ENCODE assay signal across 17 cellular contexts in genomic region chr14:81147140-81147897, GRCh38.
DNase-seq lines count a peak whose midpoint lies in the region; ATAC-seq and TF ChIP-seq lines count a peak whose summit lies in the region.
"Had no signal": no experiment of that assay in that cellular context is flagged by ENCODE, and none has a peak within 500 bp of the region (broad histone marks: within the 10 kb centered on the region; RNA-seq: fewer than 3 reads in every experiment).

No MANE protein-coding gene starts in this region.

- CTCF ChIA-PET in A673 (lab: Charles Lee) = interaction anchor here (0.5 to 0.6 kb wide), 2 partner anchors 32 to 68 kb away, joined by 3 to 4 read pairs; no protein-coding TSS in a partner anchor

- TF ChIP-seq POLR2A in esophagus squamous epithelium (IDR thresholded peaks at IDR 0.05) = no peak

- H3K9me2 ChIP-seq in DOHH2 (replicated peaks; ENCODE audit: control insufficient read depth, low read length) = no peaks in the 10 kb centered on the region

- no TSS peak for BruUV-seq in A673 (replicated peaks; lab: Mats Ljungman, UMichigan)

- H3K36me3 Mint-ChIP-seq in T-helper 2 cell treated with Interferon-gamma antibody and Interleukin-4, amounts not matched to agents 5 μg/mL and 100 μg/mL, for 36 hours (ENCODE audit: low read depth) = no peaks in the 10 kb centered on the region
- H3K36me3 Mint-ChIP-seq: mesothelial cell of epicardium had no signal

- no peaks in the 10 kb centered on the region for H3K27me3 Mint-ChIP-seq in T-helper 2 cell treated with Interferon-gamma antibody and Interleukin-4, amounts not matched to agents 5 μg/mL and 100 μg/mL, for 36 hours (ENCODE audit: low read depth)

- intact Hi-C loops in esophagus squamous epithelium (cut with DNase I) (no loop called here), mucosa of descending colon (cut with DNase I, micrococcal nuclease) (no loop called here), A673 (cut with micrococcal nuclease; ENCODE audit: unreplicated experiment) (no loop called here)

- peak overlapping the region; percentile 56 for H3K27ac ChIP-seq in DOHH2 (ENCODE audit: low read depth, low read length)
- no peak overlapping the region for H3K27ac ChIP-seq in esophagus squamous epithelium
- H3K27ac ChIP-seq in A673 (ENCODE audit: low read depth, low read length, poor library complexity, severe bottlenecking) = no peak overlapping the region
- H3K27ac ChIP-seq: colonic mucosa, prostate gland had no signal

- TF ChIP-seq CTCF in DOHH2 (IDR thresholded peaks at IDR 0.05; ENCODE audit: low read depth, low read length, poor library complexity, severe bottlenecking) = no peak
- TF ChIP-seq CTCF in esophagus squamous epithelium (IDR thresholded peaks at IDR 0.05) = no peak
- TF ChIP-seq CTCF in mucosa of descending colon (IDR thresholded peaks at IDR 0.05) = no peak
- TF ChIP-seq CTCF in A673 (conservative IDR thresholded peaks at IDR 0.05; ENCODE audit: low read depth, low read length) = no peak

- peak; percentile 91 for DNase-seq in NCI-H1694 (lab: John Stamatoyannopoulos, UW)
- DNase-seq in esophagus squamous epithelium (lab: John Stamatoyannopoulos, UW) = no peak
- DNase-seq in mucosa of descending colon = no peak
- DNase-seq in T-helper 2 cell treated with Interferon-gamma antibody and Interleukin-4, amounts not matched to agents 5 μg/mL and 100 μg/mL, for 36 hours (ENCODE audit: low spot score) = no peak
- no peak for DNase-seq in A673 (ENCODE audit: low spot score)
- DNase-seq: amniotic stem cell; colonic mucosa; NCI-H2107; stimulated activated CD4-positive, alpha-beta T cell treated with anti-CD3 and anti-CD28 coated beads, Interleukin-2, amount 100 ng/mL, for 24 hours; stimulated activated naive CD4-positive, alpha-beta T cell; T1000 had no signal

- no peaks in the 10 kb centered on the region for H3K36me3 ChIP-seq in DOHH2 (ENCODE audit: control insufficient read depth, low read length)
- H3K36me3 ChIP-seq in esophagus squamous epithelium = no peaks in the 10 kb centered on the region
- no peaks in the 10 kb centered on the region for H3K36me3 ChIP-seq in mucosa of descending colon (ENCODE audit: low read depth)
- no peaks in the 10 kb centered on the region for H3K36me3 ChIP-seq in A673 (ENCODE audit: insufficient read depth, low read length, poor library complexity, severe bottlenecking)
- H3K36me3 ChIP-seq: colonic mucosa, prostate gland had no signal

- POLR2A ChIA-PET in A673 (lab: Charles Lee; ENCODE audit: low non-redundant PET) = no interaction called here

- H4K20me1 ChIP-seq in DOHH2 (ENCODE audit: control insufficient read depth, insufficient read depth, low read depth, low read length) = no peaks in the 10 kb centered on the region

- peaks cover 5% of the 10 kb centered on the region; the same call in 1 of the 2 replicates for H3F3A ChIP-seq in DOHH2 (ENCODE audit: control insufficient read depth, insufficient read depth)

- no peak overlapping the region for H3K27ac Mint-ChIP-seq in T-helper 2 cell treated with Interferon-gamma antibody and Interleukin-4, amounts not matched to agents 5 μg/mL and 100 μg/mL, for 36 hours
- H3K27ac Mint-ChIP-seq: mesothelial cell of epicardium had no signal

- no peaks in the 10 kb centered on the region for H3K9me3 ChIP-seq in DOHH2 (ENCODE audit: control insufficient read depth, insufficient read depth, low read length)
- no peaks in the 10 kb centered on the region for H3K9me3 ChIP-seq in esophagus squamous epithelium
- H3K9me3 ChIP-seq in mucosa of descending colon = no peaks in the 10 kb centered on the region
- H3K9me3 ChIP-seq in A673 (ENCODE audit: low read depth, low read length, poor library complexity, severe bottlenecking) = no peaks in the 10 kb centered on the region
- H3K9me3 ChIP-seq: colonic mucosa, prostate gland had no signal

- peak; percentile 79 for ATAC-seq in GM18909 (IDR thresholded peaks at IDR 0.05; ENCODE audit: poor library complexity, unreplicated experiment)
- ATAC-seq in HG02852 (IDR thresholded peaks at IDR 0.05; ENCODE audit: unreplicated experiment) = peak; percentile 84
- ATAC-seq in mucosa of descending colon = no peak
- ATAC-seq: Panc1 had no signal

- H3K4me1 Mint-ChIP-seq in T-helper 2 cell treated with Interferon-gamma antibody and Interleukin-4, amounts not matched to agents 5 μg/mL and 100 μg/mL, for 36 hours (ENCODE audit: low read depth) = peaks cover 10% of the 10 kb centered on the region
- H3K4me1 Mint-ChIP-seq: mesothelial cell of epicardium had no signal

- peaks cover 31% of the 10 kb centered on the region for H3K4me1 ChIP-seq in DOHH2 (ENCODE audit: control insufficient read depth, low read length)
- H3K4me1 ChIP-seq in esophagus squamous epithelium = peaks cover 0 to 10% (median 5%) of the 10 kb centered on the region in 3 donors
- H3K4me1 ChIP-seq in mucosa of descending colon (ENCODE audit: low read depth) = no peaks in the 10 kb centered on the region
- no peaks in the 10 kb centered on the region for H3K4me1 ChIP-seq in A673 (ENCODE audit: insufficient read depth, low read length, poor library complexity, severe bottlenecking)
- H3K4me1 ChIP-seq: colonic mucosa, prostate gland had no signal

- no peak overlapping the region for H3K4me3 Mint-ChIP-seq in T-helper 2 cell treated with Interferon-gamma antibody and Interleukin-4, amounts not matched to agents 5 μg/mL and 100 μg/mL, for 36 hours
- H3K4me3 Mint-ChIP-seq: mesothelial cell of epicardium had no signal

- WGBS in esophagus squamous epithelium, 2 donors = 41 to 45% methylated on average over 2 of the region's 2 CpGs

- peak overlapping the region; percentile 66 for H3K4me2 ChIP-seq in DOHH2 (ENCODE audit: low read length)

- H3K4me3 ChIP-seq in DOHH2 (ENCODE audit: low read length) (peak overlapping the region; percentile 44), esophagus squamous epithelium (no peak overlapping the region), mucosa of descending colon (no peak overlapping the region), A673 (ENCODE audit: low read depth, low read length, poor library complexity, severe bottlenecking) (no peak overlapping the region)
- H3K4me3 ChIP-seq: colonic mucosa, prostate gland had no signal

- H3K27me3 ChIP-seq in DOHH2 (ENCODE audit: control insufficient read depth, low read length) (no peaks in the 10 kb centered on the region), esophagus squamous epithelium (no peaks in the 10 kb centered on the region), A673 (replicated peaks; ENCODE audit: insufficient read depth, low read depth, low read length, poor library complexity) (no peaks in the 10 kb centered on the region)
- H3K27me3 ChIP-seq: colonic mucosa had no signal

- H3K9me3 Mint-ChIP-seq in T-helper 2 cell treated with Interferon-gamma antibody and Interleukin-4, amounts not matched to agents 5 μg/mL and 100 μg/mL, for 36 hours = no peaks in the 10 kb centered on the region

- no peaks in the 10 kb centered on the region for H3K79me2 ChIP-seq in DOHH2 (ENCODE audit: control insufficient read depth, low read length)
